Comparison of ENCODE assay signal across 2 cellular contexts in the genomic region with DNA sequence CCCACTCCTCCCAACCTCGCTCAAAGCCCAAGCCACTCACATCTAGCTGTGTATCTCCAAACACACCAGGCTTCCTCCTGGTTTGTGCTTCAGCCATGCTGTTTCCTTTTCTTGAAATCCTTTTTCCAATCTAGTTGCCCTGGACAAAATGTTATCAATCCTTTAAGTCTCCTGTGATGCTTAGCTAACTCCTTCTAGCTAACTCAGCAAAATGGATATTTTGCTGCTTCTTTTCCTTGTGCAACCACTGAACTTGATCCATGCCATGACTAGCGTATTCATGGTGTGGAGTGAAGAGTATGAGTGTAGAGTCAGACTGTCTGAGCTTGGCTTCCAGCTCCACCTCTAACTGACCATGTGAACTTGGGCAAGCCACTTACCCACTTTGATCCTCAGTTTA.
TF ChIP-seq lines count a peak whose summit lies in the region.

No MANE protein-coding gene starts in this region.

TF ChIP-seq in HepG2, 621 proteins besides CTCF, POLR2A, EP300 and RAD21:
- no peak for TF ChIP-seq SP1 (IDR thresholded peaks at IDR 0.05)
- TF ChIP-seq SP1 (CRISPR knock-in tag; IDR thresholded peaks at IDR 0.05) = no peak
- TF ChIP-seq PAWR (CRISPR knock-in tag; IDR thresholded peaks at IDR 0.05; ENCODE audit: borderline replicate concordance) = no peak
- TF ChIP-seq NFE2L2 (IDR thresholded peaks at IDR 0.05; ENCODE audit: low read length) = no peak
- no peak for TF ChIP-seq ZNF547 (CRISPR knock-in tag; IDR thresholded peaks at IDR 0.05)
- TF ChIP-seq MAFF (IDR thresholded peaks at IDR 0.05; ENCODE audit: low read depth, low read length) = peak; percentile 66
- TF ChIP-seq SRSF1 (optimal IDR thresholded peaks at IDR 0.05; ENCODE audit: low read depth, low read length) = no peak
- TF ChIP-seq ZNF383 (CRISPR knock-in tag; IDR thresholded peaks at IDR 0.05; ENCODE audit: borderline replicate concordance) = no peak
- TF ChIP-seq, protein P1, sequence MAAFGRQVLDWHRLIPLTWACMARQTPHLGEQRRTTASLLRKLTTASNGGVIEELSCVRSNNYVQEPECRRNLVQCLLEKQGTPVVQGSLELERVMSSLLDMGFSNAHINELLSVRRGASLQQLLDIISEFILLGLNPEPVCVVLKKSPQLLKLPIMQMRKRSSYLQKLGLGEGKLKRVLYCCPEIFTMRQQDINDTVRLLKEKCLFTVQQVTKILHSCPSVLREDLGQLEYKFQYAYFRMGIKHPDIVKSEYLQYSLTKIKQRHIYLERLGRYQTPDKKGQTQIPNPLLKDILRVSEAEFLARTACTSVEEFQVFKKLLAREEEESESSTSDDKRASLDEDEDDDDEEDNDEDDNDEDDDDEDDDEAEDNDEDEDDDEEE (CRISPR knock-in tag; IDR thresholded peaks at IDR 0.05) = no peak
- no peak for TF ChIP-seq ERF (CRISPR knock-in tag; IDR thresholded peaks at IDR 0.05)
- peak; percentile 55 to 71 for TF ChIP-seq MAFK (conservative IDR thresholded peaks at IDR 0.05 in 1 of 2, IDR thresholded peaks at IDR 0.05 in 1 of 2; ENCODE audit: low read length in 2 of 2)
- no peak for TF ChIP-seq MIER3 (CRISPR knock-in tag; IDR thresholded peaks at IDR 0.05; ENCODE audit: borderline replicate concordance)
TF ChIP-seq in HepG2: peak in this region for 2.

TF ChIP-seq in IMR-90, 13 proteins besides CTCF, POLR2A, EP300 and RAD21:
- TF ChIP-seq, protein P2, sequence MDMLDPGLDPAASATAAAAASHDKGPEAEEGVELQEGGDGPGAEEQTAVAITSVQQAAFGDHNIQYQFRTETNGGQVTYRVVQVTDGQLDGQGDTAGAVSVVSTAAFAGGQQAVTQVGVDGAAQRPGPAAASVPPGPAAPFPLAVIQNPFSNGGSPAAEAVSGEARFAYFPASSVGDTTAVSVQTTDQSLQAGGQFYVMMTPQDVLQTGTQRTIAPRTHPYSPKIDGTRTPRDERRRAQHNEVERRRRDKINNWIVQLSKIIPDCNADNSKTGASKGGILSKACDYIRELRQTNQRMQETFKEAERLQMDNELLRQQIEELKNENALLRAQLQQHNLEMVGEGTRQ (IDR thresholded peaks at IDR 0.05; ENCODE audit: low read depth, low read length) = no peak
- peak; percentile 21; the same call in 1 of the 2 replicates for TF ChIP-seq MAFK (IDR thresholded peaks at IDR 0.05; ENCODE audit: low read depth, low read length)
